18 cellular contexts compared by ENCODE assay signal in the genomic region with DNA sequence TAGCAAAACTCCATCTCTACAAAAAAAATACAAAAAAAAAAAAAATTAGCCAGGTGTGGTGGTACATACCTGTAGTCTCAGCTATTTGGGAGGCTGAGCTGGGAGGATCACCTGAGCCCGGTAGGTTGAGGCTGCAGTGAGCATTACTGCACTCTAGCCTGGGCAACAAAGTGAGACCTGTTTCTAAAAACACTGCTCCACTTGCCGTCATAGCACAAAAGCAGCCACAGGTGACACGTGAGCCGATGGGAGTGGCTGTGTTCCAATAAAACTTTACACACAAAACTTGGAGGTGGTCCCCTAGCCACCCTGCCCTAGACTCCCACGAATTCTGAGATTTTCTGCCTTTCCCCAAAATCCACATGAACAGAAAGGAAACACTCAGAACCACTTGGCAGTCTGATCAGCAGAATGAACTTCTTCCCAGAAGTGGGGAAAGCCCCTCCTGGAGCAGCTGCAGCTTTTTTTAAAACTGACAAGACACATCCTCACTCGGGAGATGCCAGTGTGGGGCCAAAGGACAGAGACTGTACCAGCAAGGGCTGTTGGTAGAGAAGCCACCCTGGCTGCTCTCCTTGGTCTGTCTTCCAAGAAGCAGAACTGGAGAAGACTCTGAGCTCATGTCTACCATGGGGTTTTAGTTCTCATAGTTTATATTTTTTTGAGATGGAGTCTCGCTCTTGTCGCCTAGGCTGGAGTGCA. TPM values are rescaled to one million over a fixed set of nuclear protein-coding genes. Genes with fewer than 3 reads are reported as not detected.
"Had no signal": no experiment of that assay in that cellular context is flagged by ENCODE, and none has a peak within 500 bp of the region (broad histone marks: within the 10 kb centered on the region; RNA-seq: fewer than 3 reads in every experiment).

No MANE protein-coding gene starts in this region.

- DNase-seq: activated CD4-positive, alpha-beta T cell treated with anti-CD3 and anti-CD28 coated beads for 48 hours; activated CD8-positive, alpha-beta T cell treated with anti-CD3 and anti-CD28 coated beads for 36 hours; activated gamma-delta T cell; activated T-cell treated with anti-CD3 and anti-CD28 coated beads, Interleukin-2, amount 50 U/mL, for 72 hours; central memory CD4-positive, alpha-beta T cell; colonic mucosa; effector CD8-positive, alpha-beta T cell; foreskin melanocyte; mesendoderm; naive B cell; retina; T-helper 2 cell; testis had no signal

- H3K27ac Mint-ChIP-seq: activated CD8-positive, alpha-beta T cell treated with anti-CD3 and anti-CD28 coated beads for 36 hours; activated T-cell treated with anti-CD3 and anti-CD28 coated beads, Interleukin-2, amount 50 U/mL, for 72 hours; WTC11 had no signal

- H3K27me3 ChIP-seq: colonic mucosa, SJSA1, stomach, testis had no signal

- H3K4me3 ChIP-seq: colonic mucosa, SJSA1, stomach, testis had no signal

- H3K9me3 Mint-ChIP-seq: activated CD8-positive, alpha-beta T cell treated with anti-CD3 and anti-CD28 coated beads for 36 hours; activated naive CD4-positive, alpha-beta T cell treated with anti-CD3 and anti-CD28 coated beads, Interleukin-2, amount 50 U/mL, for 72 hours; activated T-cell treated with anti-CD3 and anti-CD28 coated beads, Interleukin-2, amount 50 U/mL, for 72 hours; naive B cell; WTC11 had no signal

- H3K27me3 Mint-ChIP-seq: activated CD8-positive, alpha-beta T cell treated with anti-CD3 and anti-CD28 coated beads for 36 hours; naive B cell had no signal

- H3K36me3 ChIP-seq: colonic mucosa had no signal

- H3K9me3 ChIP-seq: colonic mucosa, SJSA1, stomach, testis had no signal

- ATAC-seq: activated CD8-positive, alpha-beta T cell treated with anti-CD3 and anti-CD28 coated beads for 36 hours; activated naive CD4-positive, alpha-beta T cell treated with anti-CD3 and anti-CD28 coated beads, Interleukin-2, amount 50 U/mL, for 72 hours; activated T-cell treated with anti-CD3 and anti-CD28 coated beads, Interleukin-2, amount 50 U/mL, for 72 hours; WTC11 had no signal

- H3K4me3 Mint-ChIP-seq: activated CD8-positive, alpha-beta T cell treated with anti-CD3 and anti-CD28 coated beads for 36 hours; activated T-cell treated with anti-CD3 and anti-CD28 coated beads, Interleukin-2, amount 50 U/mL, for 72 hours; naive B cell; WTC11 had no signal

- H3K27ac ChIP-seq: colonic mucosa, SJSA1, testis had no signal

- H3K36me3 Mint-ChIP-seq: WTC11 had no signal

RNA-seq across cellular contexts. Expression of gene TMEM82, which starts 34.9 kb away (rescaled TPM):
- total RNA-seq: activated CD8-positive, alpha-beta T cell treated with anti-CD3 and anti-CD28 coated beads for 36 hours; activated naive CD4-positive, alpha-beta T cell treated with anti-CD3 and anti-CD28 coated beads, Interleukin-2, amount 50 U/mL, for 72 hours; SJSA1; testis; urinary bladder had no signal
- polyA plus RNA-seq: urinary bladder had no signal

RNA-seq across cellular contexts. Expression of gene FBLIM1, which starts 51.2 kb away (rescaled TPM):
- total RNA-seq: activated CD8-positive, alpha-beta T cell treated with anti-CD3 and anti-CD28 coated beads for 36 hours; activated T-cell treated with anti-CD3 and anti-CD28 coated beads, Interleukin-2, amount 50 U/mL, for 72 hours had no signal
